28 cellular contexts compared by ENCODE assay signal in genomic region chr1:191074877-191075276, GRCh38.
"Had no signal": no experiment of that assay in that cellular context is flagged by ENCODE, and none has a peak within 500 bp of the region (broad histone marks: within the 10 kb centered on the region; RNA-seq: fewer than 3 reads in every experiment).

No MANE protein-coding gene starts in this region.

- H3K36me3 ChIP-seq: brain microvascular endothelial cell, esophagus muscularis mucosa, gastrocnemius medialis, heart right ventricle had no signal

- H3K4me1 ChIP-seq: esophagus muscularis mucosa, foreskin keratinocyte, gastrocnemius medialis, heart right ventricle had no signal

- H3K27ac ChIP-seq: brain microvascular endothelial cell, coronary artery, dorsolateral prefrontal cortex, esophagus muscularis mucosa, foreskin keratinocyte, gastrocnemius medialis, heart right ventricle, VCaP had no signal

- ATAC-seq: activated CD4-positive, CD25-positive, alpha-beta regulatory T cell treated with anti-CD3 and anti-CD28 coated beads, Interleukin-2, amount 50 U/mL, for 24 hours; activated CD8-positive, alpha-beta T cell treated with anti-CD3 and anti-CD28 coated beads for 36 hours; activated T-cell treated with anti-CD3 and anti-CD28 coated beads, Interleukin-2, amount 50 U/mL, for 4 hours; activated T-helper 17 cell treated with anti-CD3 and anti-CD28 coated beads, Interleukin-2, amount 50 U/mL, for 72 hours; foreskin keratinocyte; gastrocnemius medialis; heart right ventricle; T-helper 17 cell had no signal

- DNase-seq: activated B cell treated with CpG ODN at 0.5 μM for 24 hours; activated CD4-positive, alpha-beta T cell treated with anti-CD3 and anti-CD28 coated beads for 48 hours; activated CD4-positive, alpha-beta T cell treated with anti-CD3 and anti-CD28 coated beads, Interleukin-2, amount 50 U/mL, for 1 hour; activated CD4-positive, alpha-beta T cell treated with anti-CD3 and anti-CD28 coated beads, Interleukin-2, amount 50 U/mL, for 48 hours; activated CD8-positive, alpha-beta memory T cell treated with anti-CD3 and anti-CD28 coated beads for 24 hours; activated CD8-positive, alpha-beta T cell treated with anti-CD3 and anti-CD28 coated beads for 36 hours; activated effector memory CD4-positive, alpha-beta T cell treated with Interleukin-2 at 50 U/mL for 16 hours; activated gamma-delta T cell treated with Interleukin-2 at 50 U/mL for 16 hours; activated naive CD4-positive, alpha-beta T cell treated with anti-CD3 and anti-CD28 coated beads, Interleukin-2, amount 50 U/mL, for 16 hours; activated naive CD4-positive, alpha-beta T cell treated with Interleukin-2 at 50 U/mL for 16 hours; activated T-cell treated with anti-CD3 and anti-CD28 coated beads, Interleukin-2, amount 50 U/mL, for 4 hours; amniotic stem cell; anterior cingulate cortex; brain microvascular endothelial cell; dorsolateral prefrontal cortex; effector memory CD4-positive, alpha-beta T cell; endodermal cell; foreskin keratinocyte; gastrocnemius medialis; heart right ventricle; T-helper 1 cell; T-helper 17 cell; T1000 had no signal

- H3K27me3 ChIP-seq: brain microvascular endothelial cell, dorsolateral prefrontal cortex, esophagus muscularis mucosa, foreskin keratinocyte, gastrocnemius medialis, heart right ventricle had no signal

- H3K9me3 ChIP-seq: gastrocnemius medialis had no signal

- H3K4me3 ChIP-seq: coronary artery, dorsolateral prefrontal cortex, esophagus muscularis mucosa, gastrocnemius medialis, heart right ventricle had no signal
